Comparison of ENCODE assay signal across 17 cellular contexts in the genomic region with DNA sequence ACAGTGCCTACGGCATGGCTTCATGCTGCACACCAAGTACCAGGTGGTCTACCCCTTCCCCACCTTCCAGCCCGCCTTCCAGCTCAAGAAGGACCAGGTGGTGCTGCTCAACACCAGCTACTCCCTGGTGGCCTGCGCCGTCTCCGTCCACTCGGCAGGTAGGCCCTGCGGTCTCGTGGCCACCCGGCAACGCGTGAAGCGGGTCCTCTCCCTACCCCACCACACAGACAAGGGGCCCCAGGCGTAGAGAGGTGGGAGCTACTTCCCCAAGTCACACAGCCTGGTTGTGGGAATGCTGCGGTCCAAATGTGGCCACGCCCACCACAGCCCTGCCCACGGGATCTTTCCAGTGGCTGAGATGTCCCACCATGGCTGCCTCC. TPM values are rescaled to one million over a fixed set of nuclear protein-coding genes. Genes with fewer than 3 reads are reported as not detected.
A peak's percentile ranks its signal among the peaks of the same experiment; 100 is the strongest.
DNase-seq lines count a peak whose midpoint lies in the region; ATAC-seq, FAIRE-seq and TF ChIP-seq lines count a peak whose summit lies in the region.
"Had no signal": no experiment of that assay in that cellular context is flagged by ENCODE, and none has a peak within 500 bp of the region (broad histone marks: within the 10 kb centered on the region; RNA-seq: fewer than 3 reads in every experiment).

No MANE protein-coding gene starts in this region.

- H3K79me1 ChIP-seq in H1 (ENCODE audit: low read depth, low read length): peaks cover 13% of the 10 kb centered on the region

- no peak overlapping the region for H3K4me2 ChIP-seq in H1 (ENCODE audit: insufficient read depth in 1 of 2, low read depth in 2 of 2, low read length in 2 of 2)
- H3K4me2 ChIP-seq: BLaER1 treated with 17β-estradiol and CSF1 and Interleukin-3, amounts not matched to agents 10 nM and 100 nM; GM23338 had no signal

- peak overlapping the region; percentile 65 for H3K27ac ChIP-seq in left ventricle myocardium inferior (replicated peaks)
- peak overlapping the region in 4 of 10 donors; percentile 11 to 65 (median 56) for H3K27ac ChIP-seq in heart right ventricle
- H3K27ac ChIP-seq in H1 (ENCODE audit: low read depth, low read length): no peak overlapping the region
- peak overlapping the region; percentile 65 for H3K27ac ChIP-seq in psoas muscle
- no peak overlapping the region for H3K27ac ChIP-seq in esophagus squamous epithelium
- H3K27ac ChIP-seq: BLaER1 treated with 17β-estradiol and CSF1 and Interleukin-3, amounts not matched to agents 10 nM and 100 nM had no signal

- H4K20me1 ChIP-seq in H1 (replicated peaks in 1 of 2; ENCODE audit: control insufficient read depth in 1 of 2, insufficient read depth in 2 of 2, low read length in 2 of 2): peaks cover 0 to 16% of the 10 kb centered on the region in 2 experiments

- peaks cover 9% of the 10 kb centered on the region for H3K23me2 ChIP-seq in H1 (ENCODE audit: low read depth, low read length)

- no peak for TF ChIP-seq EP300 in H1 (IDR thresholded peaks at IDR 0.05; ENCODE audit: borderline replicate concordance in 1 of 2, low read depth in 2 of 2, low read length in 2 of 2)

- no peak overlapping the region for H4K5ac ChIP-seq in H1 (ENCODE audit: insufficient read length, low read depth, low read length)

- no peak for DNase-seq in left ventricle myocardium inferior
- DNase-seq in heart right ventricle: no peak
- DNase-seq in H1 (ENCODE audit: low read depth in 1 of 2, low spot score in 2 of 2): no peak
- DNase-seq in psoas muscle: no peak
- DNase-seq in esophagus squamous epithelium (lab: John Stamatoyannopoulos, UW): no peak
- no peak for DNase-seq in SKM-1 (lab: John Stamatoyannopoulos, UW; ENCODE audit: unreplicated experiment)
- DNase-seq: 8988T; AML-193; CD4-positive, CD25-positive, alpha-beta regulatory T cell; DMS53; GF-D8; H9; IMR-90 had no signal

- no peak overlapping the region for H3K18ac ChIP-seq in H1 (ENCODE audit: extremely low read depth, low read length)

- H3K4ac ChIP-seq in H1 (replicated peaks; ENCODE audit: insufficient read length, low read depth, low read length): no peak overlapping the region

- CTCF ChIA-PET in H1 (lab: Charles Lee; ENCODE audit: partially characterized antibody): interaction anchor here (0.6 to 7.8 kb wide), 9 partner anchors 19 to 117 kb away, joined by 3 to 77 read pairs (median 3); partner anchors contain the start of genes BRME1 and CC2D1A

- no peak for TF ChIP-seq RAD21 in H1 (IDR thresholded peaks at IDR 0.05 in 1 of 2, conservative IDR thresholded peaks at IDR 0.05 in 1 of 2; ENCODE audit: low read depth in 2 of 2, low read length in 2 of 2)

- H2AK5ac ChIP-seq in H1 (ENCODE audit: low read depth, low read length): no peak overlapping the region

- no peak overlapping the region for H3K14ac ChIP-seq in H1 (ENCODE audit: insufficient read length)

- H3K27me3 ChIP-seq in left ventricle myocardium inferior (ENCODE audit: low read depth): no peaks in the 10 kb centered on the region
- H3K27me3 ChIP-seq in heart right ventricle: no peaks in the 10 kb centered on the region
- no peaks in the 10 kb centered on the region for H3K27me3 ChIP-seq in H1 (replicated peaks in 1 of 4; ENCODE audit: control insufficient read depth in 3 of 4, extremely low read depth in 1 of 4, insufficient read depth in 3 of 4, low read length in 3 of 4)
- H3K27me3 ChIP-seq in psoas muscle (ENCODE audit: insufficient read depth in 3 of 3, low read length in 2 of 3): no peaks in the 10 kb centered on the region
- H3K27me3 ChIP-seq in esophagus squamous epithelium: no peaks in the 10 kb centered on the region
- H3K27me3 ChIP-seq: BLaER1 treated with 17β-estradiol and CSF1 and Interleukin-3, amounts not matched to agents 10 nM and 100 nM had no signal

- no peak overlapping the region for H2BK5ac ChIP-seq in H1 (ENCODE audit: low read depth, low read length)

- WGBS in heart right ventricle, 2 donors: 93 to 95% methylated on average over 16 of the region's 16 CpGs
- 93% methylated on average over 12 of the region's 16 CpGs; no CpG with 5 or more reads in 1 of the 2 experiments for WGBS in H1 (ENCODE audit: extremely low coverage in 1 of 2, insufficient coverage in 1 of 2, insufficient read length in 1 of 2, insufficient replicate concordance in 2 of 2, low coverage in 1 of 2, low lambda C conversion rate in 2 of 2, missing lambda C conversion rate in 1 of 2), 2 experiments
- 88 to 94% (median 89%) methylated on average over 15 to 16 of the region's 16 CpGs for WGBS in psoas muscle, 3 donors
- 77 to 82% methylated on average over 2 to 3 of the region's 16 CpGs for WGBS in esophagus squamous epithelium, 2 donors

- H3K4me3 ChIP-seq in left ventricle myocardium inferior: no peak overlapping the region
- H3K4me3 ChIP-seq in heart right ventricle: no peak overlapping the region
- H3K4me3 ChIP-seq in H1 (ENCODE audit: extremely low read depth in 1 of 4, insufficient read depth in 2 of 4, low read depth in 3 of 4, low read length in 4 of 4): no peak overlapping the region
- no peak overlapping the region for H3K4me3 ChIP-seq in psoas muscle
- no peak overlapping the region for H3K4me3 ChIP-seq in esophagus squamous epithelium
- H3K4me3 ChIP-seq: BLaER1 treated with 17β-estradiol and CSF1 and Interleukin-3, amounts not matched to agents 10 nM and 100 nM; GM23338 had no signal

- ATAC-seq in heart right ventricle (no peak), psoas muscle (no peak), GM18511 (IDR thresholded peaks at IDR 0.05; ENCODE audit: unreplicated experiment) (no peak)
- ATAC-seq: GM23338 had no signal

- H2BK120ac ChIP-seq in H1 (replicated peaks; ENCODE audit: low read depth, low read length): no peak overlapping the region

- H3K23ac ChIP-seq in H1 (ENCODE audit: insufficient read length): no peak overlapping the region

- no peak overlapping the region for H3K56ac ChIP-seq in H1 (replicated peaks; ENCODE audit: insufficient read length, low read depth, low read length)

- H3K9ac ChIP-seq in H1 (replicated peaks in 1 of 4; ENCODE audit: extremely low read depth in 1 of 4, low read depth in 3 of 4, low read length in 3 of 4): no peak overlapping the region; a peak in 1 of 7 replicates

- H3K9me3 ChIP-seq in left ventricle myocardium inferior (replicated peaks) (no peaks in the 10 kb centered on the region), heart right ventricle (no peaks in the 10 kb centered on the region), H1 (ENCODE audit: insufficient read depth in 2 of 2, low read depth in 1 of 2, low read length in 1 of 2) (no peaks in the 10 kb centered on the region), psoas muscle (no peaks in the 10 kb centered on the region), esophagus squamous epithelium (no peaks in the 10 kb centered on the region)
- H3K9me3 ChIP-seq: BLaER1 treated with 17β-estradiol and CSF1 and Interleukin-3, amounts not matched to agents 10 nM and 100 nM had no signal

- no peak overlapping the region for H2BK15ac ChIP-seq in H1 (ENCODE audit: low read length)

- no peak overlapping the region for H2BK12ac ChIP-seq in H1 (ENCODE audit: low read depth, low read length)

- peaks cover 0 to 19% of the 10 kb centered on the region in 2 experiments; a peak in 3 of 4 replicates for H3K79me2 ChIP-seq in H1 (ENCODE audit: control insufficient read depth in 1 of 2, insufficient read depth in 2 of 2, low read length in 2 of 2)

- H4K91ac ChIP-seq in H1 (replicated peaks; ENCODE audit: insufficient read length, low read length): no peak overlapping the region

- no peak for FAIRE-seq in H1 (lab: Jason Lieb, UNC)
- FAIRE-seq: GM18507 had no signal

- no peak for TF ChIP-seq POLR2A in H1 (IDR thresholded peaks at IDR 0.05; ENCODE audit: control extremely low read depth in 1 of 2, low read depth in 2 of 2, low read length in 2 of 2)
- TF ChIP-seq POLR2A in esophagus squamous epithelium (IDR thresholded peaks at IDR 0.05): no peak

- TF ChIP-seq CTCF in left ventricle myocardium inferior (IDR thresholded peaks at IDR 0.05; ENCODE audit: borderline replicate concordance): no peak
- TF ChIP-seq CTCF in heart right ventricle (IDR thresholded peaks at IDR 0.05): no peak
- TF ChIP-seq CTCF in H1 (IDR thresholded peaks at IDR 0.05; ENCODE audit: control extremely low read depth in 1 of 3, insufficient read depth in 1 of 3, low read depth in 1 of 3, low read length in 3 of 3): no peak
- TF ChIP-seq CTCF in psoas muscle (IDR thresholded peaks at IDR 0.05): no peak
- no peak for TF ChIP-seq CTCF in esophagus squamous epithelium (IDR thresholded peaks at IDR 0.05)

- H3K36me3 ChIP-seq in left ventricle myocardium inferior (peaks cover 68% of the 10 kb centered on the region), heart right ventricle (peaks cover 0 to 74% (median 46%) of the 10 kb centered on the region in 9 donors), H1 (ENCODE audit: control insufficient read depth in 2 of 4, insufficient read depth in 4 of 4, low read length in 3 of 4) (peaks cover 20 to 45% (median 44%) of the 10 kb centered on the region in 4 experiments), psoas muscle (ENCODE audit: insufficient read depth in 1 of 2, low read depth in 1 of 2) (peaks cover 0 to 71% of the 10 kb centered on the region in 2 donors), esophagus squamous epithelium (peaks cover 17 to 74% (median 39%) of the 10 kb centered on the region in 3 donors)

- no peak overlapping the region for H2BK20ac ChIP-seq in H1 (ENCODE audit: low read length)

- POLR2A ChIA-PET in H1 (lab: Charles Lee; ENCODE audit: partially characterized antibody): interaction anchor here (0.5 to 2.3 kb wide), 6 partner anchors 18 to 208 kb away, joined by 3 to 7 read pairs (median 3); no protein-coding TSS in a partner anchor

- intact Hi-C loops in left ventricle myocardium inferior (cut with micrococcal nuclease) (no loop called here), heart right ventricle (cut with DNase I) (loop anchor here in 4 of 10 donors (10.0 kb wide), 3 partner anchors 48 to 88 kb away; partner anchors contain the start of genes RFX1 (in 2 of the 4) and IL27RA (in 1 of the 4)), psoas muscle (cut with DNase I) (no loop called here), esophagus squamous epithelium (cut with DNase I) (no loop called here)

- H3K4me1 ChIP-seq in left ventricle myocardium inferior: peaks cover 49% of the 10 kb centered on the region
- peaks cover 8 to 43% (median 17%) of the 10 kb centered on the region in 9 donors for H3K4me1 ChIP-seq in heart right ventricle
- H3K4me1 ChIP-seq in H1 (replicated peaks in 1 of 4; ENCODE audit: control insufficient read depth in 3 of 4, insufficient read depth in 4 of 4, low read length in 3 of 4): peaks cover 0 to 7% (median 3%) of the 10 kb centered on the region in 4 experiments; a peak in 6 of 7 replicates
- peaks cover 10% of the 10 kb centered on the region for H3K4me1 ChIP-seq in psoas muscle
- peaks cover 10 to 24% (median 13%) of the 10 kb centered on the region in 3 donors for H3K4me1 ChIP-seq in esophagus squamous epithelium

- H4K8ac ChIP-seq in H1 (ENCODE audit: extremely low read depth, insufficient read depth, low read length): no peak overlapping the region

- H2AFZ ChIP-seq in H1 (ENCODE audit: low read length): no peak overlapping the region
- H2AFZ ChIP-seq: GM23338 had no signal

RNA-seq across cellular contexts. Expression of gene DCAF15, which starts 4.0 kb away (rescaled TPM):
- total RNA-seq in left ventricle myocardium inferior (17.0 TPM), heart right ventricle (10 to 100 TPM; 15.5 to 21.2 (median 17.8) TPM), psoas muscle (10 to 100 TPM in 3 of 4 donors, 1 to 10 TPM in 1; 9.2 to 25.3 (median 16.0) TPM), esophagus squamous epithelium (10 to 100 TPM; 14.7 to 23.1 (median 19.5) TPM)
- polyA plus RNA-seq in heart right ventricle (10 to 100 TPM; 26.8 to 50.0 TPM), H1 (2011; rRNA removed) (80.8 and 127 TPM in 2 replicates), psoas muscle (10 to 100 TPM; 13.8 to 24.5 (median 16.6) TPM)
- total RNA-seq in H1 (2021; fragmentation: NEBNext Ultra II Directional; extraction: Animal tissue kit (Norgen Biotek cat#: 25700)): 68.7 and 77.1 TPM in 2 replicates
- polyA plus RNA-seq in H1 (2011; cell fraction: cytosol; rRNA removed): 69.0 TPM
- 277 TPM for polyA plus RNA-seq in H1 (2011; cell fraction: nucleus; rRNA removed)
- 53.4 to 97.6 TPM (median 89.3 TPM) in 4 replicates for polyA plus RNA-seq in H1 (2012, experiment 1 of 2)
- polyA plus RNA-seq in H1 (2012, experiment 2 of 2): 56.8 TPM
- polyA plus RNA-seq in H1 (2013, experiment 1 of 2): 47.2 TPM
- polyA plus RNA-seq in H1 (2013, experiment 2 of 2): 42.2 TPM
- 36.7 and 59.9 TPM in 2 replicates for polyA minus RNA-seq in H1 (2011; rRNA and poly(A)+ RNA removed)
- polyA minus RNA-seq in H1 (2011; cell fraction: cytosol; rRNA and poly(A)+ RNA removed): 32.1 TPM
- polyA minus RNA-seq in H1 (2011; cell fraction: nucleus; rRNA and poly(A)+ RNA removed): 66.5 TPM

RNA-seq across cellular contexts. Expression of gene PODNL1, which starts 18.1 kb away (rescaled TPM):
- total RNA-seq in left ventricle myocardium inferior: 1.9 TPM
- total RNA-seq in heart right ventricle: 1 to 10 TPM in 7 of 10 donors, under 1 TPM in 3; 0.76 to 6.2 (median 1.8) TPM
- 1 to 10 TPM in 1 of 2 donors, under 1 TPM in 1; 0.90 to 2.3 TPM for polyA plus RNA-seq in heart right ventricle
- 0.75 and 1.5 TPM in 2 replicates for total RNA-seq in H1 (2021; fragmentation: NEBNext Ultra II Directional; extraction: Animal tissue kit (Norgen Biotek cat#: 25700))
- 1.0 and 2.3 TPM in 2 replicates for polyA plus RNA-seq in H1 (2011; rRNA removed)
- polyA plus RNA-seq in H1 (2011; cell fraction: cytosol; rRNA removed): 1.8 TPM
- polyA plus RNA-seq in H1 (2011; cell fraction: nucleus; rRNA removed): 2.7 TPM
- 0.61 to 2.0 TPM (median 1.5 TPM) in 4 replicates for polyA plus RNA-seq in H1 (2012, experiment 1 of 2)
- polyA plus RNA-seq in H1 (2012, experiment 2 of 2): 1.7 TPM
- 0.18 TPM for polyA plus RNA-seq in H1 (2013, experiment 1 of 2)
- 0.68 TPM for polyA plus RNA-seq in H1 (2013, experiment 2 of 2)
- 0.22 TPM in 1 of 2 replicates, not detected in the other for polyA minus RNA-seq in H1 (2011; rRNA and poly(A)+ RNA removed)
- not detected for polyA minus RNA-seq in H1 (2011; cell fraction: cytosol; rRNA and poly(A)+ RNA removed)
- polyA minus RNA-seq in H1 (2011; cell fraction: nucleus; rRNA and poly(A)+ RNA removed): 1.2 TPM
- total RNA-seq in psoas muscle: 1 to 10 TPM in 1 of 4 donors, under 1 TPM in 3; 0.18 to 1.3 (median 0.39) TPM
- polyA plus RNA-seq in psoas muscle: 1 to 10 TPM in 1 of 3 donors, under 1 TPM in 2; 0.07 to 1.3 (median 0.25) TPM
- total RNA-seq in esophagus squamous epithelium: 1 to 10 TPM; 2.3 to 8.0 (median 3.3) TPM
- total RNA-seq: CD4-positive, CD25-positive, alpha-beta regulatory T cell had no signal
- polyA plus RNA-seq: GM23338 had no signal

RNA-seq across cellular contexts. Expression of gene RFX1, which starts 49.8 kb away (rescaled TPM):
- total RNA-seq in left ventricle myocardium inferior: 15.2 TPM
- 10 to 100 TPM; 10.4 to 15.8 (median 12.0) TPM for total RNA-seq in heart right ventricle
- 1 to 10 TPM; 2.7 to 5.9 TPM for polyA plus RNA-seq in heart right ventricle
- 16.1 and 17.0 TPM in 2 replicates for total RNA-seq in H1 (2021; fragmentation: NEBNext Ultra II Directional; extraction: Animal tissue kit (Norgen Biotek cat#: 25700))
- polyA plus RNA-seq in H1 (2011; rRNA removed): 4.9 and 10.4 TPM in 2 replicates
- 3.4 TPM for polyA plus RNA-seq in H1 (2011; cell fraction: cytosol; rRNA removed)
- polyA plus RNA-seq in H1 (2011; cell fraction: nucleus; rRNA removed): 13.6 TPM
- polyA plus RNA-seq in H1 (2012, experiment 1 of 2): 10.7 to 19.4 TPM (median 17.4 TPM) in 4 replicates
- polyA plus RNA-seq in H1 (2012, experiment 2 of 2): 11.3 TPM
- 8.7 TPM for polyA plus RNA-seq in H1 (2013, experiment 1 of 2)
- 8.1 TPM for polyA plus RNA-seq in H1 (2013, experiment 2 of 2)
- 1.9 and 2.7 TPM in 2 replicates for polyA minus RNA-seq in H1 (2011; rRNA and poly(A)+ RNA removed)
- 19.2 TPM for polyA minus RNA-seq in H1 (2011; cell fraction: cytosol; rRNA and poly(A)+ RNA removed)
- polyA minus RNA-seq in H1 (2011; cell fraction: nucleus; rRNA and poly(A)+ RNA removed): 9.3 TPM
- 10 to 100 TPM in 1 of 4 donors, 1 to 10 TPM in 3; 5.9 to 10.1 (median 7.8) TPM for total RNA-seq in psoas muscle
- polyA plus RNA-seq in psoas muscle: 1 to 10 TPM; 2.9 to 6.4 (median 5.1) TPM
- 1 to 10 TPM; 1.8 to 7.5 (median 3.9) TPM for total RNA-seq in esophagus squamous epithelium

RNA-seq across cellular contexts. Expression of gene CC2D1A, which starts 50.4 kb away (rescaled TPM):
- 20.1 TPM for total RNA-seq in left ventricle myocardium inferior
- 10 to 100 TPM; 13.2 to 30.2 (median 19.0) TPM for total RNA-seq in heart right ventricle
- 10 to 100 TPM; 16.5 to 49.8 TPM for polyA plus RNA-seq in heart right ventricle
- total RNA-seq in H1 (2021; fragmentation: NEBNext Ultra II Directional; extraction: Animal tissue kit (Norgen Biotek cat#: 25700)): 33.0 and 36.4 TPM in 2 replicates
- polyA plus RNA-seq in H1 (2011; rRNA removed): 12.5 and 20.5 TPM in 2 replicates
- 17.1 TPM for polyA plus RNA-seq in H1 (2011; cell fraction: cytosol; rRNA removed)
- polyA plus RNA-seq in H1 (2011; cell fraction: nucleus; rRNA removed): 71.1 TPM
- polyA plus RNA-seq in H1 (2012, experiment 1 of 2): 20.2 to 39.2 TPM (median 31.7 TPM) in 4 replicates
- polyA plus RNA-seq in H1 (2012, experiment 2 of 2): 21.2 TPM
- 17.9 TPM for polyA plus RNA-seq in H1 (2013, experiment 1 of 2)
- polyA plus RNA-seq in H1 (2013, experiment 2 of 2): 16.1 TPM
- polyA minus RNA-seq in H1 (2011; rRNA and poly(A)+ RNA removed): 15.8 and 22.9 TPM in 2 replicates
- polyA minus RNA-seq in H1 (2011; cell fraction: cytosol; rRNA and poly(A)+ RNA removed): 17.1 TPM
- polyA minus RNA-seq in H1 (2011; cell fraction: nucleus; rRNA and poly(A)+ RNA removed): 19.3 TPM
- total RNA-seq in psoas muscle: 10 to 100 TPM; 21.1 to 26.1 (median 24.6) TPM
- polyA plus RNA-seq in psoas muscle: 10 to 100 TPM; 20.1 to 31.7 (median 23.1) TPM
- total RNA-seq in esophagus squamous epithelium: 10 to 100 TPM; 28.0 to 56.9 (median 36.0) TPM

RNA-seq across cellular contexts. Expression of gene BRME1, which starts 50.4 kb away (rescaled TPM):
- total RNA-seq in left ventricle myocardium inferior (0.82 TPM), heart right ventricle (under 1 TPM in 8 of 10 donors, not detected in 2; 0.19 to 0.88 (median 0.63) TPM), psoas muscle (1 to 10 TPM in 2 of 4 donors, under 1 TPM in 2; 0.27 to 1.5 (median 1.0) TPM), esophagus squamous epithelium (1 to 10 TPM; 1.8 to 6.3 (median 4.0) TPM)
- polyA plus RNA-seq in heart right ventricle (1 to 10 TPM in 1 of 2 donors, under 1 TPM in 1; 0.38 to 2.0 TPM), H1 (2011; rRNA removed) (4.6 and 6.0 TPM in 2 replicates), psoas muscle (1 to 10 TPM in 2 of 3 donors, under 1 TPM in 1; 0.86 to 2.5 (median 1.7) TPM)
- total RNA-seq in H1 (2021; fragmentation: NEBNext Ultra II Directional; extraction: Animal tissue kit (Norgen Biotek cat#: 25700)): 4.6 and 4.7 TPM in 2 replicates
- polyA plus RNA-seq in H1 (2011; cell fraction: cytosol; rRNA removed): 5.2 TPM
- polyA plus RNA-seq in H1 (2011; cell fraction: nucleus; rRNA removed): 12.9 TPM
- 2.8 to 5.0 TPM (median 3.9 TPM) in 4 replicates for polyA plus RNA-seq in H1 (2012, experiment 1 of 2)
- 3.1 TPM for polyA plus RNA-seq in H1 (2012, experiment 2 of 2)
- 3.8 TPM for polyA plus RNA-seq in H1 (2013, experiment 1 of 2)
- polyA plus RNA-seq in H1 (2013, experiment 2 of 2): 3.4 TPM
- 2.5 and 3.4 TPM in 2 replicates for polyA minus RNA-seq in H1 (2011; rRNA and poly(A)+ RNA removed)
- polyA minus RNA-seq in H1 (2011; cell fraction: cytosol; rRNA and poly(A)+ RNA removed): 3.8 TPM
- polyA minus RNA-seq in H1 (2011; cell fraction: nucleus; rRNA and poly(A)+ RNA removed): 7.3 TPM

Comparison
In these comparisons a context has a peak if more than half of its experiments do, and no peak if none do; other contexts are left out.
1. H3K27ac ChIP-seq: peak in left ventricle myocardium inferior (single experiment) and psoas muscle (single experiment); none in H1 (single experiment) and esophagus squamous epithelium (0 of 4).